ENCODE assay signal across 8 cellular contexts in genomic region chr22:24146190-24146616, GRCh38. TPM values are rescaled to one million over a fixed set of nuclear protein-coding genes. Genes with fewer than 3 reads are reported as not detected.
DNase-seq lines count a peak whose midpoint lies in the region; ATAC-seq and TF ChIP-seq lines count a peak whose summit lies in the region.

No MANE protein-coding gene starts in this region.

- peak overlapping the region; percentile 48 for H4K91ac ChIP-seq in mesenchymal stem cell (ENCODE audit: low read length)

- intact Hi-C loops in colonic mucosa (cut with DNase I) (no loop called here), upper lobe of right lung (cut with DNase I) (no loop called here)

- H3K9ac ChIP-seq in colonic mucosa (ENCODE audit: low read depth in 2 of 2, low read length in 2 of 2) (peak overlapping the region in 1 of 2 donors; percentile 49), mesenchymal stem cell (ENCODE audit: low read length) (peak overlapping the region; percentile 61)

- H3K79me1 ChIP-seq in mesenchymal stem cell (replicated peaks; ENCODE audit: low read length, poor library complexity, severe bottlenecking), result peaks cover 26% of the 10 kb centered on the region

- H3K4me1 ChIP-seq in RWPE2 (ENCODE audit: insufficient read depth, poor library complexity, severe bottlenecking) (peaks cover 23% of the 10 kb centered on the region), colonic mucosa (peaks cover 33% of the 10 kb centered on the region), mesenchymal stem cell (ENCODE audit: control insufficient read depth, insufficient read depth, low read depth, low read length) (peaks cover 31% of the 10 kb centered on the region), upper lobe of right lung (peaks cover 72% of the 10 kb centered on the region)

- H2AFZ ChIP-seq in mesenchymal stem cell (ENCODE audit: low read depth, low read length), result no peak overlapping the region

- peak; percentile 53 for ATAC-seq in HG03378 (IDR thresholded peaks at IDR 0.05; ENCODE audit: unreplicated experiment)
- peak; percentile 84 for ATAC-seq in RWPE2 (ENCODE audit: low read depth)
- ATAC-seq in upper lobe of right lung, result peak; percentile 89

- no peak overlapping the region for H3K14ac ChIP-seq in mesenchymal stem cell (ENCODE audit: low read length in 2 of 2)

- 0% methylated on average over 3 of the region's 4 CpGs for WGBS in mesenchymal stem cell

- no peak overlapping the region for H2BK5ac ChIP-seq in mesenchymal stem cell (ENCODE audit: low read depth, low read length, poor library complexity, severe bottlenecking)

- no peak overlapping the region for H2AK5ac ChIP-seq in mesenchymal stem cell (ENCODE audit: low read length, severe bottlenecking)

- peaks cover 4% of the 10 kb centered on the region; the same call in 1 of the 2 replicates for H3K36me3 ChIP-seq in RWPE2 (ENCODE audit: low read depth)
- H3K36me3 ChIP-seq in colonic mucosa, result no peaks in the 10 kb centered on the region
- H3K36me3 ChIP-seq in mesenchymal stem cell (ENCODE audit: control insufficient read depth in 1 of 2, insufficient read depth in 2 of 2, low read depth in 1 of 2, low read length in 2 of 2), result peaks cover 0 to 32% of the 10 kb centered on the region in 2 experiments
- no peaks in the 10 kb centered on the region for H3K36me3 ChIP-seq in upper lobe of right lung

- DNase-seq in activated gamma-delta T cell treated with Interleukin-2 at 50 U/mL for 16 hours (peak; percentile 51), activated gamma-delta T cell (lab: John Stamatoyannopoulos, UW) (no peak), RWPE2 (ENCODE audit: low spot score) (no peak), colonic mucosa (peak; percentile 81), mesenchymal stem cell (peak; percentile 96), upper lobe of right lung (peak; percentile 92), HUDEP-2 (lab: John Stamatoyannopoulos, UW; ENCODE audit: unreplicated experiment in 76 of 76) (no peak)

- peak overlapping the region; percentile 71 to 73 for H3K18ac ChIP-seq in mesenchymal stem cell (ENCODE audit: low read depth in 1 of 2, low read length in 2 of 2)

- H2BK12ac ChIP-seq in mesenchymal stem cell (ENCODE audit: low read length in 2 of 2), result peak overlapping the region in 1 of 2 experiments; percentile 11

- H3K4me3 ChIP-seq in RWPE2 (ENCODE audit: severe bottlenecking), result no peak overlapping the region
- no peak overlapping the region for H3K4me3 ChIP-seq in colonic mucosa
- H3K4me3 ChIP-seq in mesenchymal stem cell (ENCODE audit: insufficient read depth in 1 of 2, low read depth in 1 of 2, low read length in 2 of 2), result peak overlapping the region in 1 of 2 experiments; percentile 35
- H3K4me3 ChIP-seq in upper lobe of right lung, result no peak overlapping the region

- H3K4me2 ChIP-seq in mesenchymal stem cell (ENCODE audit: low read length, poor library complexity, severe bottlenecking), result no peak overlapping the region

- peak overlapping the region; percentile 60 for H3K27ac ChIP-seq in RWPE2 (ENCODE audit: poor library complexity, severe bottlenecking)
- peak overlapping the region; percentile 71 for H3K27ac ChIP-seq in colonic mucosa
- H3K27ac ChIP-seq in mesenchymal stem cell (ENCODE audit: low read length, poor library complexity, severe bottlenecking), result peak overlapping the region; percentile 91
- peak overlapping the region; percentile 82 for H3K27ac ChIP-seq in upper lobe of right lung

- peak overlapping the region in 1 of 2 experiments; percentile 46 for H3K4ac ChIP-seq in mesenchymal stem cell (ENCODE audit: low read depth in 1 of 2, low read length in 2 of 2)

- H4K8ac ChIP-seq in mesenchymal stem cell (ENCODE audit: low read length), result no peak overlapping the region

- H3K27me3 ChIP-seq in RWPE2 (ENCODE audit: insufficient read depth, poor library complexity, severe bottlenecking) (no peaks in the 10 kb centered on the region), colonic mucosa (no peaks in the 10 kb centered on the region), mesenchymal stem cell (ENCODE audit: control insufficient read depth in 1 of 2, insufficient read depth in 1 of 2, low read length in 2 of 2) (no peaks in the 10 kb centered on the region), upper lobe of right lung (no peaks in the 10 kb centered on the region)

- H3K23ac ChIP-seq in mesenchymal stem cell (ENCODE audit: low read length in 2 of 2), result no peak overlapping the region

- no peaks in the 10 kb centered on the region for H3K9me3 ChIP-seq in RWPE2 (ENCODE audit: severe bottlenecking)
- H3K9me3 ChIP-seq in colonic mucosa, result no peaks in the 10 kb centered on the region
- H3K9me3 ChIP-seq in mesenchymal stem cell (ENCODE audit: control insufficient read depth, low read length), result no peaks in the 10 kb centered on the region
- H3K9me3 ChIP-seq in upper lobe of right lung, result no peaks in the 10 kb centered on the region

- peak overlapping the region; percentile 65 for H2BK120ac ChIP-seq in mesenchymal stem cell (ENCODE audit: low read depth, low read length)

- no peak overlapping the region for H2BK15ac ChIP-seq in mesenchymal stem cell (ENCODE audit: low read depth, poor library complexity, severe bottlenecking)

- TF ChIP-seq CTCF in RWPE2 (IDR thresholded peaks at IDR 0.05; ENCODE audit: poor library complexity, severe bottlenecking) (no peak), colonic mucosa (IDR thresholded peaks at IDR 0.05) (no peak), upper lobe of right lung (IDR thresholded peaks at IDR 0.05) (peak; percentile 4)

RNA-seq across cellular contexts. Expression of gene SUSD2, which starts 35.1 kb away (rescaled TPM):
- total RNA-seq in colonic mucosa (1 to 10 TPM; 1.2 to 2.4 TPM), upper lobe of right lung (277 TPM)
- 19.4 TPM for polyA plus RNA-seq in mesenchymal stem cell (2013, experiment 1 of 2)
- 19.1 TPM for polyA plus RNA-seq in mesenchymal stem cell (2013, experiment 2 of 2)

Comparison
In these comparisons a context has a peak if more than half of its experiments do, and no peak if none do; other contexts are left out.
1. DNase-seq: peak in activated gamma-delta T cell treated with Interleukin-2 at 50 U/mL for 16 hours (single experiment), colonic mucosa (single experiment), mesenchymal stem cell (single experiment) and upper lobe of right lung (single experiment); none in activated gamma-delta T cell (single experiment), RWPE2 (single experiment) and HUDEP-2 (0 of 76).
2. RNA of gene SUSD2, which starts 35.1 kb away (total RNA-seq): 277 TPM in upper lobe of right lung (single experiment); 1.2 to 2.4 TPM in colonic mucosa; every median in the first group is over 10 times any median in the second.
3. Peak in every context shown above with its lines, with median percentiles within 50 percentile points of each other: ATAC-seq and H3K27ac ChIP-seq.